20 cellular contexts compared by ENCODE assay signal in the genomic region with DNA sequence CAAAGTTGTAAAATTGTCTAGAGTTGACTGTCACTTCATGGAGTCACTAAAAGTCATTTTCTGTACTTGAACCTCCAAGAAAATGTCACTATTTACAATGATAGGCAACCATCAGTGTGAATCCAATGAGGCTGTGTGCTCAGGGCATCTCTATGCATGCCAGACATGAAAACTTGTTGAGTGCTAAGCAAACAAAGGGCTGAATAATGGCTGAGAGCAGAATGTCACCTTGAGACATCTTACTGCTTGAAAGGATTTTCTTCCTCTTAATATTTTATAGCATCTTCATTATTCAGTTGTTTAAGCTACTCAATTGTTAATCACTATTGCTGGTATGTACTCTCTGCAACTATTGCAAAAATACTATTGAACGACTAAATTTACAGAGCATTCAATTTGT.
"Had no signal": no experiment of that assay in that cellular context is flagged by ENCODE, and none has a peak within 500 bp of the region (broad histone marks: within the 10 kb centered on the region; RNA-seq: fewer than 3 reads in every experiment).

No MANE protein-coding gene starts in this region.

- H3K4me2 ChIP-seq: neural progenitor cell had no signal

- H3K4me3 ChIP-seq: body of pancreas, cardiac muscle cell, heart right ventricle, lower lobe of right lung, neural progenitor cell, testis, vagina had no signal

- H3K27me3 ChIP-seq: body of pancreas, cardiac muscle cell, heart right ventricle, neural progenitor cell, testis, vagina had no signal

- H3K36me3 ChIP-seq: cardiac muscle cell, heart right ventricle, lower lobe of right lung, neural progenitor cell, vagina had no signal

- H3K4me1 ChIP-seq: heart right ventricle, lower lobe of right lung, testis, vagina had no signal

- H3K9ac ChIP-seq: neural progenitor cell had no signal

- DNase-seq: activated CD4-positive, alpha-beta T cell treated with anti-CD3 and anti-CD28 coated beads for 1 hour; activated CD4-positive, alpha-beta T cell treated with anti-CD3 and anti-CD28 coated beads, Interleukin-2, amount 50 U/mL, for 1 hour; activated CD8-positive, alpha-beta T cell treated with anti-CD3 and anti-CD28 coated beads, Interleukin-2, amount 10 ng/mL, durations not matched to agents 7 days and 5 days; activated gamma-delta T cell; activated naive CD4-positive, alpha-beta T cell treated with anti-CD3 and anti-CD28 coated beads, Interleukin-2, amount 50 U/mL, for 16 hours; anterior cingulate cortex; body of pancreas; cortex of kidney; heart right ventricle; left colon; lower lobe of right lung; naive thymus-derived CD8-positive, alpha-beta T cell; posterior cingulate gyrus; small intestine; testis had no signal

- FAIRE-seq: small intestine had no signal

- H3K9me3 ChIP-seq: body of pancreas, heart right ventricle, lower lobe of right lung, testis, vagina had no signal

- H3K27ac ChIP-seq: body of pancreas, cardiac muscle cell, heart right ventricle, lower lobe of right lung, neural progenitor cell, testis, vagina had no signal

- ATAC-seq: activated CD8-positive, alpha-beta T cell treated with anti-CD3 and anti-CD28 coated beads, Interleukin-2, amount 10 ng/mL, durations not matched to agents 7 days and 5 days; body of pancreas; heart right ventricle; left colon; lower lobe of right lung; naive thymus-derived CD8-positive, alpha-beta T cell; sciatic nerve; stimulated activated memory B cell treated with anti-CD40 and anti-IgM and Interleukin-4, amounts not matched to agents 10 μg/mL and 1 μg/mL and 100 μg/mL, for 72 hours had no signal
